Comparison of ENCODE assay signal across 27 cellular contexts in genomic region chr15:65330934-65331645, GRCh38. TPM values are rescaled to one million over a fixed set of nuclear protein-coding genes. Genes with fewer than 3 reads are reported as not detected.
A peak's percentile ranks its signal among the peaks of the same experiment; 100 is the strongest.
DNase-seq lines count a peak whose midpoint lies in the region; ATAC-seq and TF ChIP-seq lines count a peak whose summit lies in the region.
"Had no signal": no experiment of that assay in that cellular context is flagged by ENCODE, and none has a peak within 500 bp of the region (broad histone marks: within the 10 kb centered on the region; RNA-seq: fewer than 3 reads in every experiment).

No MANE protein-coding gene starts in this region.

- CTCF ChIA-PET in HEK293 (lab: Yijun Ruan, JAX), result interaction anchor here (1.0 to 4.6 kb wide), 2 partner anchors 12 to 33 kb away, joined by 5 to 27 read pairs; no protein-coding TSS in a partner anchor

- ATAC-seq in HG03045 (IDR thresholded peaks at IDR 0.05; ENCODE audit: unreplicated experiment), result no peak
- ATAC-seq in HG03025 (IDR thresholded peaks at IDR 0.05; ENCODE audit: low FRiP score, unreplicated experiment), result no peak
- ATAC-seq: activated CD8-positive, alpha-beta T cell treated with anti-CD3 and anti-CD28 coated beads, Interleukin-2, amount 10 ng/mL, durations not matched to agents 7 days and 5 days; body of pancreas had no signal

- POLR2A ChIA-PET in HEK293 (lab: Yijun Ruan, JAX), result no interaction called here

- H3K4me1 ChIP-seq in BLaER1, result peaks cover 66% of the 10 kb centered on the region
- no peaks in the 10 kb centered on the region for H3K4me1 ChIP-seq in HEK293 (ENCODE audit: control insufficient read depth, insufficient read depth, low read length)
- H3K4me1 ChIP-seq: adrenal gland, tibial artery, vagina had no signal

- H3K36me3 ChIP-seq in BLaER1 (no peaks in the 10 kb centered on the region), HEK293 (ENCODE audit: control insufficient read depth in 2 of 2, insufficient read depth in 1 of 2, low read length in 2 of 2) (no peaks in the 10 kb centered on the region), WERI-Rb-1 (peaks cover 27% of the 10 kb centered on the region)
- H3K36me3 ChIP-seq: adrenal gland, tibial artery, vagina had no signal

- H3K4me3 ChIP-seq in BLaER1 (no peak overlapping the region), HEK293 (ENCODE audit: low read depth, low read length) (no peak overlapping the region), WERI-Rb-1 (ENCODE audit: low read depth, low read length) (no peak overlapping the region)
- H3K4me3 ChIP-seq: adrenal gland, body of pancreas, tibial artery, vagina had no signal

- peaks cover 32% of the 10 kb centered on the region for H3K36me3 Mint-ChIP-seq in brain
- H3K36me3 Mint-ChIP-seq: activated naive CD4-positive, alpha-beta T cell treated with anti-CD3 and anti-CD28 coated beads, Interleukin-2, amount 10 ng/mL, durations not matched to agents 7 days and 5 days; CD8-positive, alpha-beta memory T cell; naive B cell had no signal

- H3K27ac Mint-ChIP-seq in brain, result peak overlapping the region in 3 of 5 experiments; percentile 45 to 65 (median 49)
- H3K27ac Mint-ChIP-seq: activated CD8-positive, alpha-beta T cell treated with anti-CD3 and anti-CD28 coated beads, Interleukin-2, amount 10 ng/mL, durations not matched to agents 7 days and 5 days; activated naive CD4-positive, alpha-beta T cell treated with anti-CD3 and anti-CD28 coated beads, Interleukin-2, amount 10 ng/mL, durations not matched to agents 7 days and 5 days; T-helper 1 cell treated with Interleukin-12 subunit alpha and Interleukin-12 subunit beta and Interleukin-4 antibody, amounts not matched to agents 30 μg/mL and 1 μg/mL, for 36 hours had no signal

- no peaks in the 10 kb centered on the region for H3K27me3 Mint-ChIP-seq in brain

- H3K27ac ChIP-seq in BLaER1, result no peak overlapping the region
- no peak overlapping the region for H3K27ac ChIP-seq in HEK293 (ENCODE audit: extremely low read depth, low read depth, low read length)
- H3K27ac ChIP-seq in WERI-Rb-1, result no peak overlapping the region
- H3K27ac ChIP-seq: adrenal gland, body of pancreas, RWPE1, tibial artery, vagina had no signal

- H3K9me3 ChIP-seq in BLaER1, result no peaks in the 10 kb centered on the region
- H3K9me3 ChIP-seq in HEK293 (ENCODE audit: control insufficient read depth, insufficient read depth, low read depth, low read length), result no peaks in the 10 kb centered on the region
- H3K9me3 ChIP-seq in WERI-Rb-1 (ENCODE audit: severe bottlenecking), result no peaks in the 10 kb centered on the region
- H3K9me3 ChIP-seq: adrenal gland, BE2C, body of pancreas, tibial artery, vagina had no signal

- DNase-seq in left kidney (ENCODE audit: low read depth, low spot score), result peak; percentile 55
- no peak for DNase-seq in HCEC 1CT
- no peak for DNase-seq in WERI-Rb-1
- DNase-seq: activated CD8-positive, alpha-beta T cell treated with anti-CD3 and anti-CD28 coated beads, Interleukin-2, amount 10 ng/mL, durations not matched to agents 7 days and 5 days; activated naive CD4-positive, alpha-beta T cell treated with anti-CD3 and anti-CD28 coated beads, Interleukin-2, amount 10 ng/mL, durations not matched to agents 7 days and 5 days; adrenal gland; BE2C; body of pancreas; CD8-positive, alpha-beta memory T cell; cerebellar nuclear complex; KBM-7; midbrain; naive B cell; NCI-H1092 treated with DMSO at 0.1 percent for 48 hours; NCI-H1694 treated with DMSO at 0.1 percent for 48 hours; occipital lobe; stimulated activated CD4-positive, alpha-beta T cell treated with anti-CD3 and anti-CD28 coated beads, Interleukin-4, amount 100 ng/mL, for 4 hours; tibial artery had no signal

- TF ChIP-seq CTCF in HEK293 (tag by site-specific recombination; IDR thresholded peaks at IDR 0.05) (no peak), brain (conservative IDR thresholded peaks at IDR 0.05) (no peak), WERI-Rb-1 (IDR thresholded peaks at IDR 0.05; ENCODE audit: low read depth, low read length) (no peak)

- H3K9ac ChIP-seq in BLaER1, result no peak overlapping the region

- H3K9me3 Mint-ChIP-seq in brain, result no peaks in the 10 kb centered on the region
- H3K9me3 Mint-ChIP-seq: activated naive CD4-positive, alpha-beta T cell treated with anti-CD3 and anti-CD28 coated beads, Interleukin-2, amount 10 ng/mL, durations not matched to agents 7 days and 5 days; CD8-positive, alpha-beta memory T cell; naive B cell; T-helper 1 cell treated with Interleukin-12 subunit alpha and Interleukin-12 subunit beta and Interleukin-4 antibody, amounts not matched to agents 30 μg/mL and 1 μg/mL, for 36 hours had no signal

- H3K4me1 Mint-ChIP-seq in brain, result peaks cover 60% of the 10 kb centered on the region
- H3K4me1 Mint-ChIP-seq: activated naive CD4-positive, alpha-beta T cell treated with anti-CD3 and anti-CD28 coated beads, Interleukin-2, amount 10 ng/mL, durations not matched to agents 7 days and 5 days; CD8-positive, alpha-beta memory T cell had no signal

- H3K4me2 ChIP-seq in BLaER1, result peak overlapping the region; percentile 24; the same call in 1 of the 2 replicates

- no peaks in the 10 kb centered on the region; the same call in 1 of the 2 replicates for H4K20me1 ChIP-seq in BLaER1

- H3K4me3 Mint-ChIP-seq in brain, result no peak overlapping the region
- H3K4me3 Mint-ChIP-seq: activated CD8-positive, alpha-beta T cell treated with anti-CD3 and anti-CD28 coated beads, Interleukin-2, amount 10 ng/mL, durations not matched to agents 7 days and 5 days; activated naive CD4-positive, alpha-beta T cell treated with anti-CD3 and anti-CD28 coated beads, Interleukin-2, amount 10 ng/mL, durations not matched to agents 7 days and 5 days; CD8-positive, alpha-beta memory T cell; naive B cell; T-helper 1 cell treated with Interleukin-12 subunit alpha and Interleukin-12 subunit beta and Interleukin-4 antibody, amounts not matched to agents 30 μg/mL and 1 μg/mL, for 36 hours had no signal

- H3K27me3 ChIP-seq in BLaER1 (no peaks in the 10 kb centered on the region), WERI-Rb-1 (ENCODE audit: insufficient read depth, low read depth, severe bottlenecking) (no peaks in the 10 kb centered on the region)
- H3K27me3 ChIP-seq: adrenal gland, BE2C, body of pancreas, vagina had no signal

TF ChIP-seq in HEK293, 187 proteins besides CTCF, POLR2A, EP300 and RAD21:
- TF ChIP-seq ZNF521 (tag by site-specific recombination; IDR thresholded peaks at IDR 0.05), result no peak
- no peak for TF ChIP-seq ZNF19 (tag by site-specific recombination; IDR thresholded peaks at IDR 0.05; ENCODE audit: low read depth)
- peak; percentile 95 for TF ChIP-seq REST (tag by site-specific recombination; IDR thresholded peaks at IDR 0.05)

RNA-seq across cellular contexts. Expression of gene RNU5B-1, which starts 26.6 kb away (rescaled TPM):
- not detected for polyA plus RNA-seq in brain (ENCODE audit: insufficient read depth, low read depth, low replicate concordance)
- polyA plus RNA-seq: adrenal gland; CD8-positive, alpha-beta memory T cell; liver had no signal

RNA-seq across cellular contexts. Expression of gene RNU5A-1, which starts 35.2 kb away (rescaled TPM):
- not detected for polyA plus RNA-seq in brain (ENCODE audit: insufficient read depth, low read depth, low replicate concordance)
- polyA plus RNA-seq: adrenal gland; CD8-positive, alpha-beta memory T cell; liver had no signal

RNA-seq across cellular contexts. Expression of gene PARP16, which starts 44.4 kb away (rescaled TPM):
- 8.4 TPM for polyA plus RNA-seq in brain (ENCODE audit: insufficient read depth, low read depth, low replicate concordance)

RNA-seq across cellular contexts. Expression of gene IGDCC3, which starts 46.7 kb away (rescaled TPM):
- polyA plus RNA-seq in brain (ENCODE audit: insufficient read depth, low read depth, low replicate concordance), result 0.63 TPM
- polyA plus RNA-seq: CD8-positive, alpha-beta memory T cell; liver had no signal
